ENCODE assay signal across 8 cellular contexts in the genomic region with DNA sequence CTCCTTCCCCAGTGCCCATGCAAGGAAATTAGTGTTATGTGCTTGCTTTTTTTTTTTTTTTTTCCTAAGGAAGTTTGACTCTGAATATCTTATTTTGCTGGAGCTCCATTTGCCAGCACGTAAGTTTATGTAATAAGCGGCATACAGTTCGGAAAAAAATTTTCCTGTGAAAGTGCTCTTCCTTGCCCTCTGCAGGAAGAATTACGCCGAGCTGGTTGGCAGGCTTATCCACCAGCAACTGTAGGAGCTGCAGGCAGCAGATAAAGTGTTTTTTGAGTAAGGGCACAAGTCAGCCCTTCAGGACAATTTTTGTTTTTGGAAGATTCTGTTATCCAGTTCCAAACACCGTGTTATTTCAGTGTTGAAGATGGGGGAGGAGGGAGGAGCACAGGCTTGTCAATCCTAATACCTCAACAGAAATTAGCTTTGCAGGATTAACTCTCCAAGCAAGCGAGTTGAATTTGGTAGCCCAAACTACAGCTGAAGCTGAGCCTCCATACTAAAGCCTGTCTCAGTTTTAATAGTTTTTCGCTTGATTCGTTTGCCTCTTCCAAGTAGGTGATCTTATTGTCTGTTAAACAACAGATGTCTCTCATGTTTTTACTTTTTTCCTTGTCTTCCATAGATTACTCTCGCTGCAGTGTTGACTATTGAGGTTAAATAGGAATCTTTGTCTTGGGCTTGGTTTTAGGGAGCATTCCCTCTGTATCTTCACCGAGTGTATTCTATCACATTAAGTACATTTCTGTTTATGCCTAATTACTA. TPM values are rescaled to one million over a fixed set of nuclear protein-coding genes. Genes with fewer than 3 reads are reported as not detected.
DNase-seq lines count a peak whose midpoint lies in the region; ATAC-seq and TF ChIP-seq lines count a peak whose summit lies in the region.

No MANE protein-coding gene starts in this region.

- H3K9me3 Mint-ChIP-seq in activated CD4-positive, alpha-beta T cell treated with anti-CD3 and anti-CD28 coated beads, Interleukin-2, amount 10 ng/mL, durations not matched to agents 24 days and 14 days, result no peaks in the 10 kb centered on the region

- ATAC-seq in T-helper 17 cell, result no peak
- peak; percentile 56 for ATAC-seq in upper lobe of right lung
- no peak for ATAC-seq in HG03175 (IDR thresholded peaks at IDR 0.05; ENCODE audit: unreplicated experiment)

- H3K9me3 ChIP-seq in T-helper 17 cell (ENCODE audit: control insufficient read depth, low read length, poor library complexity, severe bottlenecking) (no peaks in the 10 kb centered on the region), upper lobe of right lung (no peaks in the 10 kb centered on the region)

- H3K27ac ChIP-seq in upper lobe of right lung, result no peak overlapping the region

- no peaks in the 10 kb centered on the region for H3K36me3 ChIP-seq in upper lobe of right lung

- peak overlapping the region; percentile 77 for H3K4me3 Mint-ChIP-seq in activated CD4-positive, alpha-beta T cell treated with anti-CD3 and anti-CD28 coated beads, Interleukin-2, amount 10 ng/mL, durations not matched to agents 24 days and 14 days
- peak overlapping the region; percentile 89 for H3K4me3 Mint-ChIP-seq in T-helper 17 cell

- H3K36me3 Mint-ChIP-seq in activated CD4-positive, alpha-beta T cell treated with anti-CD3 and anti-CD28 coated beads, Interleukin-2, amount 10 ng/mL, durations not matched to agents 24 days and 14 days (ENCODE audit: low read depth), result peaks cover 2% of the 10 kb centered on the region
- peaks cover 2% of the 10 kb centered on the region for H3K36me3 Mint-ChIP-seq in T-helper 17 cell (ENCODE audit: low read depth)

- peaks cover 9% of the 10 kb centered on the region for H3K4me1 ChIP-seq in upper lobe of right lung

- H3K4me3 ChIP-seq in epithelial cell of proximal tubule (ENCODE audit: low read depth, low read length) (peak overlapping the region; percentile 80), upper lobe of right lung (peak overlapping the region; percentile 64)

- TF ChIP-seq CTCF in epithelial cell of proximal tubule (conservative IDR thresholded peaks at IDR 0.05; ENCODE audit: low read depth, low read length) (peak; percentile 51), upper lobe of right lung (IDR thresholded peaks at IDR 0.05) (peak; percentile 51)

- peaks cover 9% of the 10 kb centered on the region for H3K4me1 Mint-ChIP-seq in activated CD4-positive, alpha-beta T cell treated with anti-CD3 and anti-CD28 coated beads, Interleukin-2, amount 10 ng/mL, durations not matched to agents 24 days and 14 days
- peaks cover 11% of the 10 kb centered on the region for H3K4me1 Mint-ChIP-seq in T-helper 17 cell

- H3K27ac Mint-ChIP-seq in activated CD4-positive, alpha-beta T cell treated with anti-CD3 and anti-CD28 coated beads, Interleukin-2, amount 10 ng/mL, durations not matched to agents 24 days and 14 days, result no peak overlapping the region
- no peak overlapping the region for H3K27ac Mint-ChIP-seq in T-helper 17 cell

- peaks cover 60% of the 10 kb centered on the region for H3K27me3 Mint-ChIP-seq in activated CD4-positive, alpha-beta T cell treated with anti-CD3 and anti-CD28 coated beads, Interleukin-2, amount 10 ng/mL, durations not matched to agents 24 days and 14 days
- peaks cover 52% of the 10 kb centered on the region for H3K27me3 Mint-ChIP-seq in T-helper 17 cell

- peaks cover 50% of the 10 kb centered on the region for H3K27me3 ChIP-seq in upper lobe of right lung

- intact Hi-C loops in activated CD4-positive, alpha-beta T cell treated with anti-CD3 and anti-CD28 coated beads, Interleukin-2, amount 10 ng/mL, durations not matched to agents 24 days and 14 days (cut with micrococcal nuclease), result no loop called here
- intact Hi-C loops in upper lobe of right lung (cut with DNase I), result no loop called here

- no peak for DNase-seq in activated CD4-positive, alpha-beta T cell treated with anti-CD3 and anti-CD28 coated beads, Interleukin-2, amount 10 ng/mL, durations not matched to agents 24 days and 14 days
- no peak for DNase-seq in activated CD4-positive, alpha-beta T cell treated with anti-CD3 and anti-CD28 coated beads, Interleukin-2, amount 50 U/mL, for 1 hour
- peak; percentile 56 for DNase-seq in NCI-H1092 treated with DMSO at 0.1 percent for 48 hours (lab: John Stamatoyannopoulos, UW)
- no peak for DNase-seq in T-helper 17 cell
- peak; percentile 18 for DNase-seq in epithelial cell of proximal tubule (ENCODE audit: low read depth)
- peak; percentile 80 for DNase-seq in midbrain (lab: John Stamatoyannopoulos, UW)
- no peak for DNase-seq in upper lobe of right lung

RNA-seq across cellular contexts. Expression of a gene that starts 1.1 kb away (rescaled TPM):
- 6.0 and 6.4 TPM in 2 replicates for total RNA-seq in activated CD4-positive, alpha-beta T cell treated with anti-CD3 and anti-CD28 coated beads, Interleukin-2, amount 10 ng/mL, durations not matched to agents 24 days and 14 days
- total RNA-seq in T-helper 17 cell (10 to 100 TPM; 10.3 to 10.8 TPM), epithelial cell of proximal tubule (39.3 and 47.0 TPM in 2 replicates), upper lobe of right lung (31.0 TPM)

RNA-seq across cellular contexts. Expression of a gene that starts 32.7 kb away (rescaled TPM):
- 38.4 and 42.2 TPM in 2 replicates for total RNA-seq in activated CD4-positive, alpha-beta T cell treated with anti-CD3 and anti-CD28 coated beads, Interleukin-2, amount 10 ng/mL, durations not matched to agents 24 days and 14 days
- total RNA-seq in T-helper 17 cell, result 10 to 100 TPM; 39.8 to 41.1 TPM
- 11.3 and 14.3 TPM in 2 replicates for total RNA-seq in epithelial cell of proximal tubule
- total RNA-seq in upper lobe of right lung, result 42.3 TPM

Comparison
In these comparisons a context has a peak if more than half of its experiments do, and no peak if none do; other contexts are left out.
1. DNase-seq: peak in NCI-H1092 treated with DMSO at 0.1 percent for 48 hours (single experiment), epithelial cell of proximal tubule (single experiment) and midbrain (single experiment); none in activated CD4-positive, alpha-beta T cell treated with anti-CD3 and anti-CD28 coated beads, Interleukin-2, amount 10 ng/mL, durations not matched to agents 24 days and 14 days (single experiment), activated CD4-positive, alpha-beta T cell treated with anti-CD3 and anti-CD28 coated beads, Interleukin-2, amount 50 U/mL, for 1 hour (single experiment), T-helper 17 cell (0 of 3) and upper lobe of right lung (single experiment).